ENCODE assay signal across 20 cellular contexts in the genomic region with DNA sequence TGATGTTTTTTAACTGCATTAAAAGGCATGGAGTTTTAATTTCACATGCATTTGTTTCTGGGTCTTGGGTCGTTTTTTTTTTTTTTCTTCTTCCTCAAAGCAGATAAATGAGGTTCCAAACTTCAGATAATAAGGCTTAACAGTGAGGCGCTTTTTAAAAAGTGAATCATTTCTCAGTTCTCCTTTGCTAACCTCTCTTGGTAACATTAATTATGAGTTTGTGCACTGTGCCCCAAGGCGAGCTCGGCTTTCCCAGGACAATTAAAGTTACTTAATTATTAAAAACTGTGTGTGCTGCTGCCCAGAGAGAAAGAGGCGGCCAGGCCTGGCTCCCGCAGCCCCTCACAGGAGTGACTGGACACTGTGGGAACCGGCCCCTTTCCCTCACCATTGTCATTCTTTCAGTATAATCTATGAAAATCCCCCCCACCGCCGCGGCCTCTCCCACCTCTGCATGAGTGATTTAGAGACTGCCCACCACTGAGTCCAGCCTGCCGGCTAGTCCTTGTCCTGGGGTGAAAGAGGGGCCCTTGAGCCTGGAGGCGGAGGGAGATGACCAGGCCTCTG. TPM values are rescaled to one million over a fixed set of nuclear protein-coding genes. Genes with fewer than 3 reads are reported as not detected.
DNase-seq lines count a peak whose midpoint lies in the region; ATAC-seq, FAIRE-seq and TF ChIP-seq lines count a peak whose summit lies in the region.
"Had no signal": no experiment of that assay in that cellular context is flagged by ENCODE, and none has a peak within 500 bp of the region (broad histone marks: within the 10 kb centered on the region; RNA-seq: fewer than 3 reads in every experiment).

No MANE protein-coding gene starts in this region.

- H3K36me3 ChIP-seq in OCI-LY3 (replicated peaks; ENCODE audit: low read depth, low read length) (no peaks in the 10 kb centered on the region), kidney (ENCODE audit: control insufficient read depth in 1 of 2, insufficient read depth in 2 of 2, low read length in 2 of 2) (no peaks in the 10 kb centered on the region), spleen (no peaks in the 10 kb centered on the region)

- no peak overlapping the region for H2AFZ ChIP-seq in OCI-LY3 (ENCODE audit: low read depth, low read length)

- H3K9me3 ChIP-seq in OCI-LY3 (ENCODE audit: insufficient read depth, low read length) (no peaks in the 10 kb centered on the region), kidney (ENCODE audit: control insufficient read depth in 1 of 2, low read length in 2 of 2) (no peaks in the 10 kb centered on the region), spleen (no peaks in the 10 kb centered on the region)

- 81 to 84% (median 84%) methylated on average over 12 of the region's 12 CpGs for WGBS in spleen, 5 donors

- H3K4me3 ChIP-seq in OCI-LY3 (ENCODE audit: low read length) (peak overlapping the region; percentile 14; the same call in 1 of the 2 replicates), kidney (ENCODE audit: low read length in 2 of 2) (no peak overlapping the region), spleen (no peak overlapping the region)

- peak overlapping the region; percentile 57 for H3K4me2 ChIP-seq in OCI-LY3 (ENCODE audit: low read length)
- H3K4me2 ChIP-seq: KMS-11 had no signal

- no peak for TF ChIP-seq POLR2A in GM12891 (IDR thresholded peaks at IDR 0.05; ENCODE audit: low read depth, low read length)
- TF ChIP-seq POLR2A in spleen (IDR thresholded peaks at IDR 0.05), result no peak

- H3K79me2 ChIP-seq in OCI-LY3 (ENCODE audit: low read length), result no peaks in the 10 kb centered on the region

- H3K27ac ChIP-seq in OCI-LY3 (ENCODE audit: low read length), result no peak overlapping the region
- H3K27ac ChIP-seq in kidney (ENCODE audit: low read depth in 2 of 2, low read length in 2 of 2), result peak overlapping the region; percentile 5 to 40
- H3K27ac ChIP-seq in spleen, result no peak overlapping the region
- H3K27ac ChIP-seq: KMS-11 had no signal

- no peak for TF ChIP-seq CTCF in OCI-LY3 (IDR thresholded peaks at IDR 0.05; ENCODE audit: low read depth, low read length)
- TF ChIP-seq CTCF in kidney (IDR thresholded peaks at IDR 0.05; ENCODE audit: borderline replicate concordance, extremely low read depth, insufficient read depth), result no peak
- TF ChIP-seq CTCF in progenitor cell of endocrine pancreas (IDR thresholded peaks at IDR 0.05; ENCODE audit: unreplicated experiment), result no peak
- no peak for TF ChIP-seq CTCF in spleen (IDR thresholded peaks at IDR 0.05 in 8 of 11, conservative IDR thresholded peaks at IDR 0.05 in 3 of 11)

- H3K9ac ChIP-seq in OCI-LY3 (ENCODE audit: low read length) (peak overlapping the region; percentile 7; the same call in 1 of the 2 replicates), kidney (ENCODE audit: low read length in 2 of 2) (no peak overlapping the region)
- H3K9ac ChIP-seq: KMS-11 had no signal

- ATAC-seq in GM19324 (IDR thresholded peaks at IDR 0.05; ENCODE audit: low FRiP score, unreplicated experiment), result no peak
- ATAC-seq: HepG2, SK-N-SH treated with all-trans-retinoic acid at 6 μM for 48 hours had no signal

- H3K27ac Mint-ChIP-seq in progenitor cell of endocrine pancreas, result peak overlapping the region; percentile 86
- H3K27ac Mint-ChIP-seq: CD4-positive, alpha-beta memory T cell had no signal

- intact Hi-C loops in kidney (cut with DNase I) (no loop called here), spleen (cut with DNase I; ENCODE audit: low total_unique reads) (no loop called here), posterior vena cava (cut with DNase I) (no loop called here)

- DNase-seq in GM12891 (ENCODE audit: insufficient read length, low spot score) (no peak), kidney (no peak), progenitor cell of endocrine pancreas (ENCODE audit: low spot score, unreplicated experiment) (no peak), spleen (no peak), NCI-H446 (lab: John Stamatoyannopoulos, UW) (no peak), posterior vena cava (ENCODE audit: low spot score) (no peak)
- DNase-seq: CD4-positive, alpha-beta memory T cell; DMS79 treated with DMSO at 0.1 percent for 48 hours; H9; NCI-H1417 treated with DMSO at 0.1 percent for 48 hours; NCI-H2029; NCI-H2171 treated with DMSO at 0.1 percent for 48 hours; NCI-H510A; Right ventricle myocardium superior had no signal

- H4K20me1 ChIP-seq in OCI-LY3 (ENCODE audit: insufficient read depth, low read length), result no peaks in the 10 kb centered on the region

- no peaks in the 10 kb centered on the region for H3K36me3 Mint-ChIP-seq in progenitor cell of endocrine pancreas (ENCODE audit: insufficient read depth)
- H3K36me3 Mint-ChIP-seq: CD4-positive, alpha-beta memory T cell had no signal

- H3K27me3 ChIP-seq in OCI-LY3 (ENCODE audit: low read depth, low read length) (peaks cover 29% of the 10 kb centered on the region), spleen (replicated peaks in 1 of 7) (no peaks in the 10 kb centered on the region)

- no peak overlapping the region for H3K4me3 Mint-ChIP-seq in progenitor cell of endocrine pancreas (ENCODE audit: low read depth)
- H3K4me3 Mint-ChIP-seq: CD4-positive, alpha-beta memory T cell; H9 had no signal

- FAIRE-seq in GM12891 (lab: Jason Lieb, UNC) (no peak), kidney (lab: Jason Lieb, UNC) (no peak)
- FAIRE-seq: G401.6, HepG2 had no signal

- H3K4me1 ChIP-seq in OCI-LY3 (ENCODE audit: low read length) (peaks cover 41% of the 10 kb centered on the region), kidney (ENCODE audit: control insufficient read depth in 1 of 2, insufficient read depth in 1 of 2, low read depth in 1 of 2, low read length in 2 of 2) (peaks cover 16 to 21% of the 10 kb centered on the region in 2 donors), spleen (peaks cover 15 to 59% (median 35%) of the 10 kb centered on the region in 6 donors)

- H3K4me1 Mint-ChIP-seq in progenitor cell of endocrine pancreas (ENCODE audit: low read depth), result peaks cover 29% of the 10 kb centered on the region
- H3K4me1 Mint-ChIP-seq: CD4-positive, alpha-beta memory T cell had no signal

- no peaks in the 10 kb centered on the region for H3K9me3 Mint-ChIP-seq in progenitor cell of endocrine pancreas (ENCODE audit: low read depth)
- H3K9me3 Mint-ChIP-seq: H9 had no signal

- H3K27me3 Mint-ChIP-seq in progenitor cell of endocrine pancreas, result no peaks in the 10 kb centered on the region

TF ChIP-seq in GM12891, 5 proteins besides CTCF, POLR2A, EP300 and RAD21:
- TF ChIP-seq POU2F2 (IDR thresholded peaks at IDR 0.05; ENCODE audit: low read depth, low read length) (no peak), SPI1 (IDR thresholded peaks at IDR 0.05; ENCODE audit: low read depth, low read length) (peak; percentile 82)

RNA-seq across cellular contexts. Expression of a gene that starts 43.1 kb away (rescaled TPM):
- polyA plus RNA-seq in GM12891 (2012; ENCODE audit: low read depth, missing spikeins), result 10.6 TPM
- total RNA-seq in kidney (44.3 TPM), progenitor cell of endocrine pancreas (129 and 142 TPM in 2 replicates), spleen (10 to 100 TPM; 38.2 to 59.6 (median 40.3) TPM), posterior vena cava (10 to 100 TPM; 19.5 to 29.2 TPM)
- polyA plus RNA-seq in kidney (ENCODE audit: insufficient read depth, low read depth, low replicate concordance) (77.4 TPM), spleen (10 to 100 TPM; 17.7 to 19.7 (median 19.6) TPM)
- total RNA-seq: CD4-positive, alpha-beta memory T cell had no signal

Comparison
In these comparisons a context has a peak if more than half of its experiments do, and no peak if none do; other contexts are left out.
1. H3K27ac ChIP-seq: peak in kidney (2 of 2); none in OCI-LY3 (single experiment) and spleen (0 of 8).